In the genomic region with DNA sequence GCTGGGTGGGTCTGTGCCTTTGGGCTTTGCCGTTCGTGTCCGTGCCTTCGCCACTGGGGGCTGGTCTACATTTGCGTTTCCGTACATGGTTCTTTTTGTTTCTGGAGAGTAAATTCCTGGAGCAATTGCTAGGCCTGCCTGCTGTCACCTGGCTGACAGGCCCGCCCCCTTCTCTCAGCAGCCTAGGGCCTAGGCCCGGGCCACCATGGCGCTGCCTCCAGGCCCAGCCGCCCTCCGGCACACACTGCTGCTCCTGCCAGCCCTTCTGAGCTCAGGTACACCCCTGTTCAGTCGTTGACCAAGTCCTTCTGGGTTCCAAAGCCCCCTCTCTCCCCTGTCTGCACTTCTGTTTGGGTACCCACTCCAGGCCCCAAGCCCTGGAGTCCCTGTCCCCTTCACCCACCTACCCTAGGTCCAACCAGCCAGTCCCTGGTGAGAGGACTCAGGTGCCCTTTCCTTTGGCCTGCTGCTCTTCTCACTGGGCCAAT, we compare ENCODE assay signal across 8 cellular contexts. TPM values are rescaled to one million over a fixed set of nuclear protein-coding genes. Genes with fewer than 3 reads are reported as not detected.
DNase-seq lines count a peak whose midpoint lies in the region; ATAC-seq and TF ChIP-seq lines count a peak whose summit lies in the region.

No MANE protein-coding gene starts in this region.

- no peak for TF ChIP-seq CTCF in adrenal gland (IDR thresholded peaks at IDR 0.05)
- TF ChIP-seq CTCF in thoracic aorta (IDR thresholded peaks at IDR 0.05): no peak

- no peaks in the 10 kb centered on the region for H3K36me3 ChIP-seq in adrenal gland (replicated peaks in 1 of 2)
- H3K36me3 ChIP-seq in thoracic aorta: no peaks in the 10 kb centered on the region

- intact Hi-C loops in adrenal gland (cut with DNase I): no loop called here

- 9 to 24% (median 16%) methylated on average over 5 to 12 of the region's 12 CpGs for WGBS in adrenal gland, 4 donors

- H3K27me3 ChIP-seq in adrenal gland (no peaks in the 10 kb centered on the region), layer of hippocampus (ENCODE audit: control insufficient read depth, insufficient read depth, low read length) (no peaks in the 10 kb centered on the region), thoracic aorta (replicated peaks; ENCODE audit: insufficient read depth) (no peaks in the 10 kb centered on the region)

- H3K9me3 ChIP-seq in adrenal gland (replicated peaks in 1 of 3) (no peaks in the 10 kb centered on the region), thoracic aorta (no peaks in the 10 kb centered on the region)

- peaks cover 0 to 11% of the 10 kb centered on the region in 2 donors for H3K4me1 ChIP-seq in adrenal gland (replicated peaks in 1 of 2)
- H3K4me1 ChIP-seq in thoracic aorta (ENCODE audit: control insufficient read depth in 1 of 2, low read depth in 2 of 2): peaks cover 8 to 21% of the 10 kb centered on the region in 2 donors

- H3K27ac ChIP-seq in adrenal gland: peak overlapping the region in 3 of 5 donors; percentile 60 to 86 (median 72)
- H3K27ac ChIP-seq in layer of hippocampus (ENCODE audit: low read depth, low read length): peak overlapping the region; percentile 65
- H3K27ac ChIP-seq in thoracic aorta: peak overlapping the region; percentile 65 to 74

- TF ChIP-seq POLR2A in adrenal gland (IDR thresholded peaks at IDR 0.05): no peak

- DNase-seq in SHP77 (lab: John Stamatoyannopoulos, UW): peak; percentile 5 to 8
- no peak for DNase-seq in SHP77 treated with DMSO at 0.1 percent for 48 hours (lab: John Stamatoyannopoulos, UW)
- peak in 1 of 7 donors; percentile 32 for DNase-seq in adrenal gland
- no peak for DNase-seq in thoracic aorta (ENCODE audit: low spot score)
- no peak for DNase-seq in dermis blood vessel endothelial cell
- no peak for DNase-seq in activated CD4-positive, alpha-beta T cell treated with anti-CD3 and anti-CD28 coated beads for 4 hours

- ATAC-seq in thoracic aorta (ENCODE audit: insufficient number of reproducible peaks, low FRiP score, low read depth): no peak
- ATAC-seq in HG02973 (IDR thresholded peaks at IDR 0.05; ENCODE audit: unreplicated experiment): no peak

- peak overlapping the region in 2 of 4 donors; percentile 41 to 97 for H3K4me3 ChIP-seq in adrenal gland
- H3K4me3 ChIP-seq in thoracic aorta: peak overlapping the region; percentile 83

RNA-seq across cellular contexts. Expression of a gene that starts 0.6 kb away (rescaled TPM):
- total RNA-seq in adrenal gland: 100 to 1,000 TPM in 1 of 8 donors, 10 to 100 TPM in 7; 31.0 to 113 (median 64.5) TPM
- polyA plus RNA-seq in adrenal gland: 10 to 100 TPM; 31.4 to 42.6 (median 39.5) TPM
- total RNA-seq in thoracic aorta: 10 to 100 TPM; 36.3 to 50.8 TPM
- total RNA-seq in dermis blood vessel endothelial cell: 29.6 and 36.1 TPM in 2 replicates

RNA-seq across cellular contexts. Expression of a gene that starts 4.4 kb away (rescaled TPM):
- total RNA-seq in adrenal gland: 1 to 10 TPM in 6 of 8 donors, under 1 TPM in 1, not detected in 1; 0.79 to 7.9 (median 3.4) TPM
- 1 to 10 TPM in 1 of 3 donors, under 1 TPM in 1, not detected in 1; 0.80 to 5.5 TPM for polyA plus RNA-seq in adrenal gland
- 1 to 10 TPM; 1.4 to 1.5 TPM for total RNA-seq in thoracic aorta
- total RNA-seq in dermis blood vessel endothelial cell: 2.5 and 3.2 TPM in 2 replicates

RNA-seq across cellular contexts. Expression of a gene that starts 34.1 kb away (rescaled TPM):
- total RNA-seq in adrenal gland: 10 to 100 TPM; 13.8 to 43.6 (median 25.7) TPM
- 10 to 100 TPM; 29.6 to 39.9 (median 31.4) TPM for polyA plus RNA-seq in adrenal gland
- total RNA-seq in thoracic aorta: 10 to 100 TPM; 27.5 to 50.8 TPM
- 18.7 and 23.3 TPM in 2 replicates for total RNA-seq in dermis blood vessel endothelial cell

RNA-seq across cellular contexts. Expression of a gene that starts 40.6 kb away (rescaled TPM):
- total RNA-seq in adrenal gland (100 to 1,000 TPM in 4 of 8 donors, 10 to 100 TPM in 4; 81.9 to 254 (median 105) TPM), thoracic aorta (100 to 1,000 TPM; 116 to 125 TPM), dermis blood vessel endothelial cell (102 and 180 TPM in 2 replicates)
- 100 to 1,000 TPM in 1 of 3 donors, 10 to 100 TPM in 2; 42.6 to 274 (median 54.5) TPM for polyA plus RNA-seq in adrenal gland

Comparison
In these comparisons a context has a peak if more than half of its experiments do, and no peak if none do; other contexts are left out.
1. DNase-seq: peak in SHP77 (2 of 2); none in SHP77 treated with DMSO at 0.1 percent for 48 hours (single experiment), thoracic aorta (single experiment), dermis blood vessel endothelial cell (single experiment) and activated CD4-positive, alpha-beta T cell treated with anti-CD3 and anti-CD28 coated beads for 4 hours (0 of 2).
2. Peak in every context shown above with its lines, with median percentiles within 50 percentile points of each other: H3K27ac ChIP-seq.